ENCODE assay signal across 2 cellular contexts in genomic region chr7:95460653-95461052, GRCh38. TPM values are rescaled to one million over a fixed set of nuclear protein-coding genes. Genes with fewer than 3 reads are reported as not detected.
"Had no signal": no experiment of that assay in that cellular context is flagged by ENCODE, and none has a peak within 500 bp of the region (broad histone marks: within the 10 kb centered on the region; RNA-seq: fewer than 3 reads in every experiment).

No MANE protein-coding gene starts in this region.

RNA-seq across cellular contexts. Expression of gene ASB4, which starts 25.1 kb away (rescaled TPM):
- total RNA-seq: M059J, MCF 10A had no signal
